In genomic region chr6:10901751-10902150, GRCh38 we compare ENCODE assay signal across 12 cellular contexts. TPM values are rescaled to one million over a fixed set of nuclear protein-coding genes. Genes with fewer than 3 reads are reported as not detected.
DNase-seq lines count a peak whose midpoint lies in the region; ATAC-seq and TF ChIP-seq lines count a peak whose summit lies in the region.
"Had no signal": no experiment of that assay in that cellular context is flagged by ENCODE, and none has a peak within 500 bp of the region (broad histone marks: within the 10 kb centered on the region; RNA-seq: fewer than 3 reads in every experiment).

No MANE protein-coding gene starts in this region.

- H3K27me3 ChIP-seq in osteoblast (ENCODE audit: insufficient read depth, low read length): no peaks in the 10 kb centered on the region
- no peaks in the 10 kb centered on the region for H3K27me3 ChIP-seq in GM23338 (ENCODE audit: insufficient read depth)

- H4K20me1 ChIP-seq in osteoblast (ENCODE audit: insufficient read depth, low read length) (no peaks in the 10 kb centered on the region), GM23338 (replicated peaks; ENCODE audit: insufficient read depth) (no peaks in the 10 kb centered on the region; the same call in 1 of the 2 replicates)

- H3K9me2 ChIP-seq in GM23338 (ENCODE audit: insufficient read depth): no peaks in the 10 kb centered on the region

- H2AFZ ChIP-seq in osteoblast (ENCODE audit: low read length): no peak overlapping the region
- no peak overlapping the region for H2AFZ ChIP-seq in GM23338

- no peaks in the 10 kb centered on the region for H3K79me2 ChIP-seq in osteoblast (ENCODE audit: insufficient read depth, low read length)
- H3K79me2 ChIP-seq in GM23338 (replicated peaks; ENCODE audit: insufficient read depth): no peaks in the 10 kb centered on the region

- H3K4me2 ChIP-seq in osteoblast (ENCODE audit: insufficient read depth, low read length): no peak overlapping the region
- H3K4me2 ChIP-seq in GM23338: no peak overlapping the region
- H3K4me2 ChIP-seq: A549 had no signal

- H3K4me1 Mint-ChIP-seq in activated CD8-positive, alpha-beta memory T cell treated with anti-CD3 and anti-CD28 coated beads, Interleukin-2, amount 10 ng/mL, durations not matched to agents 7 days and 5 days: peaks cover 11% of the 10 kb centered on the region
- peaks cover 18% of the 10 kb centered on the region for H3K4me1 Mint-ChIP-seq in stimulated activated memory B cell treated with anti-CD40 and anti-IgM and Interleukin-4, amounts not matched to agents 10 μg/mL and 1 μg/mL and 100 μg/mL, for 72 hours
- H3K4me1 Mint-ChIP-seq in GM23338: 0 out of 3 replicates have a peak, but pooled peaks cover 7% of the 10 kb centered on the region

- H3F3A ChIP-seq in GM23338 (replicated peaks; ENCODE audit: low read depth): no peaks in the 10 kb centered on the region

- H3K36me3 ChIP-seq in osteoblast (ENCODE audit: insufficient read depth, low read length) (no peaks in the 10 kb centered on the region), GM23338 (ENCODE audit: insufficient read depth) (0 out of 2 replicates have a peak, but pooled peaks cover 4% of the 10 kb centered on the region)

- H3K27ac Mint-ChIP-seq in activated CD8-positive, alpha-beta memory T cell treated with anti-CD3 and anti-CD28 coated beads, Interleukin-2, amount 10 ng/mL, durations not matched to agents 7 days and 5 days: no peak overlapping the region
- peak overlapping the region; percentile 81 for H3K27ac Mint-ChIP-seq in stimulated activated memory B cell treated with anti-CD40 and anti-IgM and Interleukin-4, amounts not matched to agents 10 μg/mL and 1 μg/mL and 100 μg/mL, for 72 hours
- no peak overlapping the region for H3K27ac Mint-ChIP-seq in GM23338

- DNase-seq in activated CD8-positive, alpha-beta memory T cell treated with anti-CD3 and anti-CD28 coated beads, Interleukin-2, amount 10 ng/mL, durations not matched to agents 7 days and 5 days: no peak
- DNase-seq in activated CD8-positive, alpha-beta memory T cell treated with anti-CD3 and anti-CD28 coated beads for 24 hours: no peak
- DNase-seq in NOMO-1 (lab: John Stamatoyannopoulos, UW; ENCODE audit: unreplicated experiment in 2 of 2): peak; percentile 95 to 97
- no peak for DNase-seq in osteoblast (ENCODE audit: insufficient read length, low spot score, missing footprints)
- DNase-seq in stimulated activated CD4-positive, alpha-beta T cell treated with anti-CD3 and anti-CD28 coated beads, Interleukin-15, amount 100 ng/mL, for 24 hours: no peak
- no peak for DNase-seq in GM23338 (ENCODE audit: low spot score)

- no peaks in the 10 kb centered on the region for H3K9me3 ChIP-seq in osteoblast (ENCODE audit: low read depth, low read length)
- H3K9me3 ChIP-seq: A549 had no signal

- H3K4me3 Mint-ChIP-seq in activated CD8-positive, alpha-beta memory T cell treated with anti-CD3 and anti-CD28 coated beads, Interleukin-2, amount 10 ng/mL, durations not matched to agents 7 days and 5 days: no peak overlapping the region
- H3K4me3 Mint-ChIP-seq in stimulated activated memory B cell treated with anti-CD40 and anti-IgM and Interleukin-4, amounts not matched to agents 10 μg/mL and 1 μg/mL and 100 μg/mL, for 72 hours: peak overlapping the region; percentile 73
- no peak overlapping the region for H3K4me3 Mint-ChIP-seq in GM23338

- peaks cover 2% of the 10 kb centered on the region for H3K36me3 Mint-ChIP-seq in activated CD8-positive, alpha-beta memory T cell treated with anti-CD3 and anti-CD28 coated beads, Interleukin-2, amount 10 ng/mL, durations not matched to agents 7 days and 5 days
- no peaks in the 10 kb centered on the region for H3K36me3 Mint-ChIP-seq in stimulated activated memory B cell treated with anti-CD40 and anti-IgM and Interleukin-4, amounts not matched to agents 10 μg/mL and 1 μg/mL and 100 μg/mL, for 72 hours
- H3K36me3 Mint-ChIP-seq in GM23338 (ENCODE audit: low read depth): peaks cover 12% of the 10 kb centered on the region; the same call in 2 of the 3 replicates

- no peaks in the 10 kb centered on the region for H3K27me3 Mint-ChIP-seq in activated CD8-positive, alpha-beta memory T cell treated with anti-CD3 and anti-CD28 coated beads, Interleukin-2, amount 10 ng/mL, durations not matched to agents 7 days and 5 days
- H3K27me3 Mint-ChIP-seq in stimulated activated memory B cell treated with anti-CD40 and anti-IgM and Interleukin-4, amounts not matched to agents 10 μg/mL and 1 μg/mL and 100 μg/mL, for 72 hours: no peaks in the 10 kb centered on the region
- no peaks in the 10 kb centered on the region for H3K27me3 Mint-ChIP-seq in GM23338 (ENCODE audit: insufficient read depth, low read depth, poor library complexity)

- no peak overlapping the region for H3K4me3 ChIP-seq in osteoblast (ENCODE audit: insufficient read depth, low read length)
- no peak overlapping the region for H3K4me3 ChIP-seq in GM23338
- H3K4me3 ChIP-seq: A549 had no signal

- no peak overlapping the region for H3K27ac ChIP-seq in osteoblast (ENCODE audit: low read depth, low read length)
- no peak overlapping the region for H3K27ac ChIP-seq in GM23338 (ENCODE audit: low read depth)
- H3K27ac ChIP-seq: A549, epithelial cell of prostate had no signal

- H3K9me3 Mint-ChIP-seq in activated CD8-positive, alpha-beta memory T cell treated with anti-CD3 and anti-CD28 coated beads, Interleukin-2, amount 10 ng/mL, durations not matched to agents 7 days and 5 days (ENCODE audit: low read depth): peaks cover 3% of the 10 kb centered on the region
- H3K9me3 Mint-ChIP-seq in stimulated activated memory B cell treated with anti-CD40 and anti-IgM and Interleukin-4, amounts not matched to agents 10 μg/mL and 1 μg/mL and 100 μg/mL, for 72 hours: peaks cover 3% of the 10 kb centered on the region
- H3K9me3 Mint-ChIP-seq in GM23338: no peaks in the 10 kb centered on the region

- ATAC-seq in activated CD8-positive, alpha-beta memory T cell treated with anti-CD3 and anti-CD28 coated beads, Interleukin-2, amount 10 ng/mL, durations not matched to agents 7 days and 5 days: peak; percentile 45
- ATAC-seq in HG02885 (IDR thresholded peaks at IDR 0.05; ENCODE audit: poor library complexity, unreplicated experiment) (peak; percentile 96), GM23338 (no peak)
- peak; percentile 99 for ATAC-seq in stimulated activated memory B cell treated with anti-CD40 and anti-IgM and Interleukin-4, amounts not matched to agents 10 μg/mL and 1 μg/mL and 100 μg/mL, for 72 hours
- ATAC-seq: A549 had no signal

- CTCF ChIA-PET in activated CD8-positive, alpha-beta memory T cell treated with anti-CD3 and anti-CD28 coated beads, Interleukin-2, amount 10 ng/mL, durations not matched to agents 7 days and 5 days (lab: Charles Lee): no interaction called here

- TF ChIP-seq CTCF in osteoblast (IDR thresholded peaks at IDR 0.05; ENCODE audit: extremely low read depth, low read depth, low read length) (no peak), GM23338 (conservative IDR thresholded peaks at IDR 0.05; ENCODE audit: low read depth in 2 of 2) (no peak)

- H3K4me1 ChIP-seq in osteoblast (ENCODE audit: insufficient read depth, low read length) (no peaks in the 10 kb centered on the region), GM23338 (ENCODE audit: insufficient read depth) (peaks cover 3% of the 10 kb centered on the region; the same call in 1 of the 2 replicates)
- H3K4me1 ChIP-seq: A549 had no signal

TF ChIP-seq in GM23338, 12 proteins besides CTCF, POLR2A, EP300 and RAD21 (continues in another document):
- TF ChIP-seq, protein P1, sequence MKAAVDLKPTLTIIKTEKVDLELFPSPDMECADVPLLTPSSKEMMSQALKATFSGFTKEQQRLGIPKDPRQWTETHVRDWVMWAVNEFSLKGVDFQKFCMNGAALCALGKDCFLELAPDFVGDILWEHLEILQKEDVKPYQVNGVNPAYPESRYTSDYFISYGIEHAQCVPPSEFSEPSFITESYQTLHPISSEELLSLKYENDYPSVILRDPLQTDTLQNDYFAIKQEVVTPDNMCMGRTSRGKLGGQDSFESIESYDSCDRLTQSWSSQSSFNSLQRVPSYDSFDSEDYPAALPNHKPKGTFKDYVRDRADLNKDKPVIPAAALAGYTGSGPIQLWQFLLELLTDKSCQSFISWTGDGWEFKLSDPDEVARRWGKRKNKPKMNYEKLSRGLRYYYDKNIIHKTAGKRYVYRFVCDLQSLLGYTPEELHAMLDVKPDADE (IDR thresholded peaks at IDR 0.05): no peak

RNA-seq across cellular contexts. Expression of gene SYCP2L, which starts 14.9 kb away (rescaled TPM):
- under 1 TPM; 0.37 to 0.64 TPM for total RNA-seq in activated CD8-positive, alpha-beta memory T cell treated with anti-CD3 and anti-CD28 coated beads, Interleukin-2, amount 10 ng/mL, durations not matched to agents 7 days and 5 days
- 0.36 TPM in 1 of 2 replicates, not detected in the other for total RNA-seq in osteoblast
- total RNA-seq in GM23338 (2014; rRNA removed; shearing (Covaris generic)): 4.9 and 11.0 TPM in 2 replicates
- 8.5 and 10.5 TPM in 2 replicates for polyA plus RNA-seq in GM23338 (2016; fragmentation: Nextera tagmentation; extraction: Ambion mirVana)
- total RNA-seq: HT1080 had no signal

RNA-seq across cellular contexts. Expression of gene GCM2, which starts 19.9 kb away (rescaled TPM):
- not detected for total RNA-seq in activated CD8-positive, alpha-beta memory T cell treated with anti-CD3 and anti-CD28 coated beads, Interleukin-2, amount 10 ng/mL, durations not matched to agents 7 days and 5 days
- not detected in 2 replicates for total RNA-seq in osteoblast
- total RNA-seq in GM23338 (2014; rRNA removed; shearing (Covaris generic)): 0.66 TPM in 1 of 2 replicates, not detected in the other
- 0.35 TPM in 1 of 2 replicates, not detected in the other for polyA plus RNA-seq in GM23338 (2016; fragmentation: Nextera tagmentation; extraction: Ambion mirVana)
- total RNA-seq: HT1080, temporal lobe had no signal

Comparison
In these comparisons a context has a peak if more than half of its experiments do, and no peak if none do; other contexts are left out.
1. DNase-seq: peak in NOMO-1 (2 of 2); none in activated CD8-positive, alpha-beta memory T cell treated with anti-CD3 and anti-CD28 coated beads, Interleukin-2, amount 10 ng/mL, durations not matched to agents 7 days and 5 days (single experiment), activated CD8-positive, alpha-beta memory T cell treated with anti-CD3 and anti-CD28 coated beads for 24 hours (single experiment), osteoblast (single experiment), stimulated activated CD4-positive, alpha-beta T cell treated with anti-CD3 and anti-CD28 coated beads, Interleukin-15, amount 100 ng/mL, for 24 hours (single experiment) and GM23338 (single experiment).